ENCODE assay signal across 29 cellular contexts in the genomic region with DNA sequence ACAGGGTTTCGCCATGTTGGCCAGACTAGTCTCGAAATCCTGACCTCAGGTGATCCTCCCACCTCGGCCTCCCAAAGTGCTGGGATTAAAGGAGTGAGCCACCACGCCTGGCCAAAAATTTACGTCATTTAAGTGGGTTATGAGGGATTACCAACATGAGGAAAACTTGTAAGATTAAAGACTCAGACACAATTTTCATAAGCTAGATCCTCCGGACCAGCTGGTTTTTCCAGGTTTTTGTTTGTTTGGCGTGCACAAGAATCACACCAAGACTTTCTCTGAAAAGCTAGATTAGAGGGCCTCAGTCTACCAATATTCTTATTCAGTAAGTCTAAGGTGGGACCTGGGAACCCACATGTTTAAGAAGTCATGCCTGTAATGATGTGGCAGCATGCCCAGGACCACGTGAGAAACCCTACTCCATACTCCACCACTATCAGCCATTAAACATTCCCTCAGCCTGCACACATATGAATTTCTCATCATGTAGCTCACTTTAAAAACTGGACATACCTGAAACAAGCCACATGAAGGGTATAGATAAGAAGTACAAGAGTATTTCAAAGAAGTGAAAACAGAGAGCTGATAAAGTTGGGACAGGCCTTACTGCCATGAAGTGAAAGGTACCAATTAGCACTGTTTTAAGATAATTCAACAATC.
"Had no signal": no experiment of that assay in that cellular context is flagged by ENCODE, and none has a peak within 500 bp of the region (broad histone marks: within the 10 kb centered on the region; RNA-seq: fewer than 3 reads in every experiment).

No MANE protein-coding gene starts in this region.

- H3K4me1 ChIP-seq: esophagus squamous epithelium, left ventricle myocardium inferior, pancreas, psoas muscle, right atrium auricular region, spleen, upper lobe of left lung, vagina had no signal

- ATAC-seq: pancreas, psoas muscle, T-helper 17 cell had no signal

- H3K27ac Mint-ChIP-seq: activated CD4-positive, alpha-beta memory T cell treated with anti-CD3 and anti-CD28 coated beads, Interleukin-2, amount 10 ng/mL, durations not matched to agents 7 days and 5 days; activated CD4-positive, alpha-beta T cell treated with anti-CD3 and anti-CD28 coated beads, Interleukin-2, amount 10 ng/mL, durations not matched to agents 7 days and 5 days; activated naive CD4-positive, alpha-beta T cell treated with anti-CD3 and anti-CD28 coated beads, Interleukin-2, amount 10 ng/mL, durations not matched to agents 7 days and 5 days; activated naive CD8-positive, alpha-beta T cell treated with anti-CD3 and anti-CD28 coated beads, Interleukin-2, amount 10 ng/mL, durations not matched to agents 7 days and 5 days; activated T-cell treated with anti-CD3 and anti-CD28 coated beads, Interleukin-2, amount 50 U/mL, for 24 hours; dendritic cell treated with granulocyte-macrophage colony-stimulating factor and Interleukin-4, amounts not matched to agents 40 ng/mL and 50 ng/mL, for 4 days; endodermal cell; naive B cell; nephron progenitor cell; T-helper 17 cell had no signal

- H3K9me3 ChIP-seq: esophagus squamous epithelium, left ventricle myocardium inferior, neutrophil, pancreas, psoas muscle, right atrium auricular region, spleen, thoracic aorta, upper lobe of left lung, vagina had no signal

- H3K27me3 ChIP-seq: esophagus squamous epithelium, neutrophil, right atrium auricular region, spleen, upper lobe of left lung, vagina had no signal

- DNase-seq: activated CD4-positive, alpha-beta memory T cell treated with anti-CD3 and anti-CD28 coated beads, Interleukin-2, amount 10 ng/mL, durations not matched to agents 7 days and 5 days; activated CD4-positive, alpha-beta T cell treated with anti-CD3 and anti-CD28 coated beads for 1 hour; activated CD4-positive, alpha-beta T cell treated with anti-CD3 and anti-CD28 coated beads, Interleukin-2, amount 10 ng/mL, durations not matched to agents 7 days and 5 days; activated CD8-positive, alpha-beta memory T cell treated with anti-CD3 and anti-CD28 coated beads, Interleukin-2, amount 50 U/mL, for 48 hours; activated gamma-delta T cell; activated naive CD4-positive, alpha-beta T cell treated with anti-CD3 and anti-CD28 coated beads, Interleukin-2, amount 10 ng/mL, durations not matched to agents 7 days and 5 days; activated naive CD8-positive, alpha-beta T cell treated with anti-CD3 and anti-CD28 coated beads, Interleukin-2, amount 10 ng/mL, durations not matched to agents 7 days and 5 days; activated T-cell treated with anti-CD3 and anti-CD28 coated beads, Interleukin-2, amount 50 U/mL, for 24 hours; amniotic stem cell; central memory CD4-positive, alpha-beta T cell; endodermal cell; esophagus squamous epithelium; left ventricle myocardium inferior; naive B cell; nephron progenitor cell; pancreas; psoas muscle; spleen; stimulated activated naive CD4-positive, alpha-beta T cell treated with Interleukin-2 at 50 U/mL for 16 hours; T-helper 17 cell; upper lobe of left lung had no signal

- H3K4me1 Mint-ChIP-seq: naive B cell, nephron progenitor cell had no signal

- H3K27me3 Mint-ChIP-seq: activated CD4-positive, alpha-beta memory T cell treated with anti-CD3 and anti-CD28 coated beads, Interleukin-2, amount 10 ng/mL, durations not matched to agents 7 days and 5 days; activated CD4-positive, alpha-beta T cell treated with anti-CD3 and anti-CD28 coated beads, Interleukin-2, amount 10 ng/mL, durations not matched to agents 7 days and 5 days; activated naive CD4-positive, alpha-beta T cell treated with anti-CD3 and anti-CD28 coated beads, Interleukin-2, amount 10 ng/mL, durations not matched to agents 7 days and 5 days; activated naive CD8-positive, alpha-beta T cell treated with anti-CD3 and anti-CD28 coated beads, Interleukin-2, amount 10 ng/mL, durations not matched to agents 7 days and 5 days; activated T-cell treated with anti-CD3 and anti-CD28 coated beads, Interleukin-2, amount 50 U/mL, for 24 hours; dendritic cell treated with granulocyte-macrophage colony-stimulating factor and Interleukin-4, amounts not matched to agents 40 ng/mL and 50 ng/mL, for 4 days; naive B cell; T-helper 17 cell had no signal

- H3K36me3 ChIP-seq: esophagus squamous epithelium, left ventricle myocardium inferior, neutrophil, pancreas, right atrium auricular region, spleen, thoracic aorta, upper lobe of left lung, vagina had no signal

- H3K4me3 Mint-ChIP-seq: activated CD4-positive, alpha-beta memory T cell treated with anti-CD3 and anti-CD28 coated beads, Interleukin-2, amount 10 ng/mL, durations not matched to agents 7 days and 5 days; activated CD4-positive, alpha-beta T cell treated with anti-CD3 and anti-CD28 coated beads, Interleukin-2, amount 10 ng/mL, durations not matched to agents 7 days and 5 days; activated naive CD4-positive, alpha-beta T cell treated with anti-CD3 and anti-CD28 coated beads, Interleukin-2, amount 10 ng/mL, durations not matched to agents 7 days and 5 days; activated naive CD8-positive, alpha-beta T cell treated with anti-CD3 and anti-CD28 coated beads, Interleukin-2, amount 10 ng/mL, durations not matched to agents 7 days and 5 days; activated T-cell treated with anti-CD3 and anti-CD28 coated beads, Interleukin-2, amount 50 U/mL, for 24 hours; dendritic cell treated with granulocyte-macrophage colony-stimulating factor and Interleukin-4, amounts not matched to agents 40 ng/mL and 50 ng/mL, for 4 days; endodermal cell; naive B cell; nephron progenitor cell; T-helper 17 cell had no signal

- H3K9me3 Mint-ChIP-seq: activated CD4-positive, alpha-beta memory T cell treated with anti-CD3 and anti-CD28 coated beads, Interleukin-2, amount 10 ng/mL, durations not matched to agents 7 days and 5 days; activated CD4-positive, alpha-beta T cell treated with anti-CD3 and anti-CD28 coated beads, Interleukin-2, amount 10 ng/mL, durations not matched to agents 7 days and 5 days; activated naive CD4-positive, alpha-beta T cell treated with anti-CD3 and anti-CD28 coated beads, Interleukin-2, amount 10 ng/mL, durations not matched to agents 7 days and 5 days; activated naive CD8-positive, alpha-beta T cell treated with anti-CD3 and anti-CD28 coated beads, Interleukin-2, amount 10 ng/mL, durations not matched to agents 7 days and 5 days; activated T-cell treated with anti-CD3 and anti-CD28 coated beads, Interleukin-2, amount 50 U/mL, for 24 hours; dendritic cell treated with granulocyte-macrophage colony-stimulating factor and Interleukin-4, amounts not matched to agents 40 ng/mL and 50 ng/mL, for 4 days; endodermal cell; naive B cell had no signal

- H3K4me3 ChIP-seq: esophagus squamous epithelium, left ventricle myocardium inferior, lung, pancreas, psoas muscle, right atrium auricular region, spleen, thoracic aorta, upper lobe of left lung, vagina had no signal

- H3K36me3 Mint-ChIP-seq: naive B cell had no signal

- FAIRE-seq: frontal cortex, islet of Langerhans, pancreas had no signal

- H3K27ac ChIP-seq: esophagus squamous epithelium, left ventricle myocardium inferior, neutrophil, pancreas, psoas muscle, right atrium auricular region, spleen, thoracic aorta, upper lobe of left lung, vagina had no signal
